Comparison of ENCODE assay signal across 11 cellular contexts in the genomic region with DNA sequence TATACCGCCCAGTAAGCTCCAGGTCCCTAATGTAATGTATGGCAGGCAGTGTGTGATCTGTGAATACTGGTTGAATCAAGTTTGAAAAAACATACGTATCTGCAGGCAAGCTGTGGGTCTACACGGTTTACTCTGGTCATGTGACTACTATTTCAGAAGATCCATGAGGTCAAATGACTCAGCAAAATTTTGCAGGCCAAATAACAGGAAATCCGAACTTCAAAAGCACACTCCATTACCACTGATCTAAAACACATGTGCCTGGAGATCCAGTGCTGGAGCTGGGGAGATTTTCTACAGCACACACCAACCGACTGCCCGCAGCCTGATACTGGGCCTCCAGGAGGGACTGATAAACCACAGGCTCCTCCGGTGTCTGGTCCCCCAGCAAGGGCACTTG.
A peak's percentile ranks its signal among the peaks of the same experiment; 100 is the strongest.
DNase-seq lines count a peak whose midpoint lies in the region; ATAC-seq and TF ChIP-seq lines count a peak whose summit lies in the region.
"Had no signal": no experiment of that assay in that cellular context is flagged by ENCODE, and none has a peak within 500 bp of the region (broad histone marks: within the 10 kb centered on the region; RNA-seq: fewer than 3 reads in every experiment).

No MANE protein-coding gene starts in this region.

- no CpG with 5 or more reads among the region's 7 CpGs for WGBS in mesendoderm (ENCODE audit: extremely low coverage, insufficient coverage, low lambda C conversion rate)

- no peak overlapping the region for H2BK120ac ChIP-seq in mesendoderm (ENCODE audit: low read depth, low read length)

- peak overlapping the region; percentile 93 for H3K4ac ChIP-seq in mesendoderm (ENCODE audit: low read depth, low read length)

- H3K23ac ChIP-seq in mesendoderm (ENCODE audit: low read length): no peak overlapping the region

- H4K5ac ChIP-seq in mesendoderm (ENCODE audit: low read length): no peak overlapping the region

- no peaks in the 10 kb centered on the region for H3K36me3 ChIP-seq in mesendoderm (ENCODE audit: control insufficient read depth, insufficient read depth, low read length)

- no peak overlapping the region for H2AK5ac ChIP-seq in mesendoderm (ENCODE audit: low read length)

- peak overlapping the region; percentile 46 for H3K56ac ChIP-seq in mesendoderm (ENCODE audit: low read length)

- no peak overlapping the region for H3K4me2 ChIP-seq in mesendoderm (ENCODE audit: low read length)

- H3K79me1 ChIP-seq in mesendoderm (ENCODE audit: low read length): no peaks in the 10 kb centered on the region

- no peaks in the 10 kb centered on the region for H3K27me3 ChIP-seq in mesendoderm (ENCODE audit: insufficient read depth, low read length, poor library complexity)

- H3K9ac ChIP-seq in mesendoderm (ENCODE audit: low read length): no peak overlapping the region

- H3K4me1 ChIP-seq in mesendoderm (ENCODE audit: control insufficient read depth, low read depth, low read length): peaks cover 5% of the 10 kb centered on the region

- H3K4me3 ChIP-seq in AG09309 (ENCODE audit: control insufficient read depth, low read depth, low read length) (no peak overlapping the region), cardiac fibroblast (replicated peaks in 1 of 2; ENCODE audit: low read depth in 2 of 2, low read length in 2 of 2) (no peak overlapping the region), mesendoderm (ENCODE audit: low read length) (no peak overlapping the region)

- no peak overlapping the region for H4K8ac ChIP-seq in mesendoderm (ENCODE audit: low read depth, low read length)

- H3K79me2 ChIP-seq in mesendoderm (ENCODE audit: control insufficient read depth, insufficient read depth, low read length): no peaks in the 10 kb centered on the region

- TF ChIP-seq CTCF in AG09309 (IDR thresholded peaks at IDR 0.05; ENCODE audit: control insufficient read depth, insufficient read depth, low read depth, low read length, missing control alignments): no peak
- TF ChIP-seq CTCF in cardiac fibroblast (IDR thresholded peaks at IDR 0.05; ENCODE audit: low read depth, low read length): no peak

- H3K18ac ChIP-seq in mesendoderm (ENCODE audit: low read length): no peak overlapping the region

- H2BK5ac ChIP-seq in mesendoderm (ENCODE audit: low read length): peak overlapping the region; percentile 64

- H2BK15ac ChIP-seq in mesendoderm (replicated peaks; ENCODE audit: low read depth): no peak overlapping the region

- DNase-seq in AG09309 (ENCODE audit: low read depth) (peak; percentile 91), Kasumi-1 (lab: John Stamatoyannopoulos, UW) (peak; percentile 67 to 77), cardiac fibroblast (ENCODE audit: low read depth in 2 of 2) (peak; percentile 93 to 95), mesendoderm (peak; percentile 88), COLO668 (lab: John Stamatoyannopoulos, UW; ENCODE audit: unreplicated experiment) (no peak)
- DNase-seq: activated gamma-delta T cell treated with Interleukin-2 at 50 U/mL for 16 hours; stimulated activated CD8-positive, alpha-beta memory T cell treated with anti-CD3 and anti-CD28 coated beads, Interleukin-4, amount 100 ng/mL, for 48 hours had no signal

- ATAC-seq in HG03175 (IDR thresholded peaks at IDR 0.05; ENCODE audit: unreplicated experiment): no peak
- ATAC-seq in HG02870 (IDR thresholded peaks at IDR 0.05; ENCODE audit: unreplicated experiment): no peak
- ATAC-seq in GM18873 (IDR thresholded peaks at IDR 0.05; ENCODE audit: low FRiP score, unreplicated experiment): no peak
- ATAC-seq: Panc1 had no signal

- H3K27ac ChIP-seq in mesendoderm (ENCODE audit: low read depth, low read length): peak overlapping the region; percentile 39
